ENCODE assay signal across 11 cellular contexts in the genomic region with DNA sequence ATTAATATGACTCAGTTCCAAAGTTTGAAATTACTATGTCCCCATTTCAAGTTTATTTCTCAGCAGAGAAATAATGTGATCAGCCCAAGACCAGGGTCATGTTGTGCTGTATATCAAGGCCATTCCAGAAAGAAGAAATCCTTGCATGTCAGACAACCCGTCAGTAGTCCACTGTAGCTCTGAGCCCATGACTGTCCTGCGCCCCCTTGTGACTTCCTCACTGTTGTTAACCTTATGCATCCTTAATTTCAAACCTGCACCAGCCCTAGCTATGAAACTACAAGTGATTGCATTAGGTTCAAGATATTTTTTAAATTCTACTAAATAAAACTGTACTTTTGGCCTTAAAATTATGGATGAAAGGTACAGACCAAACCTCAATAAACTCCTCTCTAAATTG.
DNase-seq lines count a peak whose midpoint lies in the region; ATAC-seq, FAIRE-seq and TF ChIP-seq lines count a peak whose summit lies in the region.
"Had no signal": no experiment of that assay in that cellular context is flagged by ENCODE, and none has a peak within 500 bp of the region (broad histone marks: within the 10 kb centered on the region; RNA-seq: fewer than 3 reads in every experiment).

No MANE protein-coding gene starts in this region.

- H3K9me3 ChIP-seq in DOHH2 (ENCODE audit: control insufficient read depth, insufficient read depth, low read length) (no peaks in the 10 kb centered on the region), keratinocyte (ENCODE audit: control insufficient read depth, low read depth, low read length) (no peaks in the 10 kb centered on the region), esophagus muscularis mucosa (peaks cover 0 to 1% (median 0%) of the 10 kb centered on the region in 4 donors)

- H3K27ac Mint-ChIP-seq in activated CD4-positive, alpha-beta T cell treated with anti-CD3 and anti-CD28 coated beads for 36 hours = no peak overlapping the region
- H3K27ac Mint-ChIP-seq: activated T-helper 1 cell treated with anti-CD3 and anti-CD28 coated beads, Interleukin-12 subunit alpha, Interleukin-12 subunit beta, Interleukin-2, Interleukin-4 antibody, amounts not matched to agents 30 ng/mL and 10 ng/mL and 1 ng/mL, durations not matched to agents 14 hours and 24 hours and 36 hours had no signal

- WGBS in esophagus muscularis mucosa = 79% methylated on average over 2 of the region's 2 CpGs

- FAIRE-seq in keratinocyte (lab: Jason Lieb, UNC) = no peak

- peaks cover 11% of the 10 kb centered on the region for H3K9me3 Mint-ChIP-seq in activated CD4-positive, alpha-beta T cell treated with anti-CD3 and anti-CD28 coated beads for 36 hours (ENCODE audit: low read depth)

- ATAC-seq in activated CD4-positive, alpha-beta T cell treated with anti-CD3 and anti-CD28 coated beads for 36 hours = no peak
- ATAC-seq in GM19324 (IDR thresholded peaks at IDR 0.05; ENCODE audit: low FRiP score, unreplicated experiment) = no peak
- ATAC-seq: left cardiac atrium had no signal

- H3K9ac ChIP-seq in keratinocyte (ENCODE audit: control insufficient read depth, extremely low read depth, insufficient read depth, low read length) = no peak overlapping the region

- H3K4me1 ChIP-seq in DOHH2 (ENCODE audit: control insufficient read depth, low read length) (no peaks in the 10 kb centered on the region), keratinocyte (ENCODE audit: control insufficient read depth, extremely low read depth, insufficient read depth, low read length) (peaks cover 9% of the 10 kb centered on the region), esophagus muscularis mucosa (no peaks in the 10 kb centered on the region)

- DNase-seq in HFF-Myc (ENCODE audit: extremely low read depth, low read depth) (no peak), SW480 (ENCODE audit: low spot score) (peak; percentile 25), keratinocyte (ENCODE audit: low read depth, low spot score) (no peak), DMS153 (lab: John Stamatoyannopoulos, UW) (no peak), esophagus muscularis mucosa (ENCODE audit: extremely low spot score) (no peak)
- DNase-seq in activated CD4-positive, alpha-beta T cell treated with anti-CD3 and anti-CD28 coated beads for 36 hours = no peak
- DNase-seq: left cardiac atrium, NCI-H2227 treated with DMSO at 0.1 percent for 48 hours had no signal

- CTCF ChIA-PET in activated CD4-positive, alpha-beta T cell treated with anti-CD3 and anti-CD28 coated beads for 36 hours (lab: Charles Lee) = no interaction called here

- no peak for TF ChIP-seq POLR2A in esophagus muscularis mucosa (IDR thresholded peaks at IDR 0.05; ENCODE audit: low read depth)

- no peak for TF ChIP-seq EP300 in esophagus muscularis mucosa (IDR thresholded peaks at IDR 0.05)

- intact Hi-C loops in activated CD4-positive, alpha-beta T cell treated with anti-CD3 and anti-CD28 coated beads for 36 hours (cut with DNase I, micrococcal nuclease) = no loop called here
- intact Hi-C loops in esophagus muscularis mucosa (cut with DNase I) = no loop called here

- no peaks in the 10 kb centered on the region for H3K9me1 ChIP-seq in keratinocyte (ENCODE audit: control insufficient read depth, extremely low read depth, insufficient read depth, low read length)

- no peaks in the 10 kb centered on the region for H3K27me3 Mint-ChIP-seq in activated CD4-positive, alpha-beta T cell treated with anti-CD3 and anti-CD28 coated beads for 36 hours

- no peaks in the 10 kb centered on the region for H3K9me2 ChIP-seq in DOHH2 (replicated peaks; ENCODE audit: control insufficient read depth, low read length)

- H3K4me3 Mint-ChIP-seq in activated CD4-positive, alpha-beta T cell treated with anti-CD3 and anti-CD28 coated beads for 36 hours = no peak overlapping the region
- H3K4me3 Mint-ChIP-seq: activated T-helper 1 cell treated with anti-CD3 and anti-CD28 coated beads, Interleukin-12 subunit alpha, Interleukin-12 subunit beta, Interleukin-2, Interleukin-4 antibody, amounts not matched to agents 30 ng/mL and 10 ng/mL and 1 ng/mL, durations not matched to agents 14 hours and 24 hours and 36 hours had no signal

- no peaks in the 10 kb centered on the region for H3K36me3 ChIP-seq in DOHH2 (ENCODE audit: control insufficient read depth, low read length)
- H3K36me3 ChIP-seq in keratinocyte (ENCODE audit: control insufficient read depth in 2 of 2, extremely low read depth in 1 of 2, insufficient read depth in 2 of 2, low read length in 2 of 2) = no peaks in the 10 kb centered on the region
- no peaks in the 10 kb centered on the region for H3K36me3 ChIP-seq in esophagus muscularis mucosa

- H3K79me2 ChIP-seq in DOHH2 (ENCODE audit: control insufficient read depth, low read length) (no peaks in the 10 kb centered on the region), keratinocyte (ENCODE audit: control insufficient read depth, insufficient read depth, low read length) (no peaks in the 10 kb centered on the region)

- H3K4me1 Mint-ChIP-seq in activated CD4-positive, alpha-beta T cell treated with anti-CD3 and anti-CD28 coated beads for 36 hours = no peaks in the 10 kb centered on the region

- H3K4me2 ChIP-seq in DOHH2 (ENCODE audit: low read length) (no peak overlapping the region), keratinocyte (ENCODE audit: control insufficient read depth, extremely low read depth, insufficient read depth, low read depth, low read length) (no peak overlapping the region)

- dilution Hi-C loops in keratinocyte (cut with MboI; ENCODE audit: extremely low pct_ligation_motif_present, low sequenced_read_pairs) = no loop called here

- POLR2A ChIA-PET in activated CD4-positive, alpha-beta T cell treated with anti-CD3 and anti-CD28 coated beads for 36 hours (lab: Charles Lee) = no interaction called here

- no peaks in the 10 kb centered on the region for H3K36me3 Mint-ChIP-seq in activated CD4-positive, alpha-beta T cell treated with anti-CD3 and anti-CD28 coated beads for 36 hours (ENCODE audit: low read depth)

- TF ChIP-seq CTCF in DOHH2 (IDR thresholded peaks at IDR 0.05; ENCODE audit: low read depth, low read length, poor library complexity, severe bottlenecking) (peak; percentile 48), HFF-Myc (IDR thresholded peaks at IDR 0.05; ENCODE audit: low read depth, low read length, missing control alignments) (peak; percentile 53), keratinocyte (optimal IDR thresholded peaks at IDR 0.05 in 1 of 3, IDR thresholded peaks at IDR 0.05 in 1 of 3, conservative IDR thresholded peaks at IDR 0.05 in 1 of 3; ENCODE audit: extremely low read depth in 1 of 3, insufficient read depth in 2 of 3, low read length in 3 of 3) (peak; percentile 23 to 75 (median 32)), esophagus muscularis mucosa (IDR thresholded peaks at IDR 0.05) (no peak)

- no peak overlapping the region for H2AFZ ChIP-seq in keratinocyte (ENCODE audit: control insufficient read depth, low read length)

- H3K4me3 ChIP-seq in DOHH2 (ENCODE audit: low read length) (no peak overlapping the region), HFF-Myc (replicated peaks; ENCODE audit: low read depth, low read length) (no peak overlapping the region), keratinocyte (ENCODE audit: control insufficient read depth in 2 of 3, extremely low read depth in 1 of 3, insufficient read depth in 2 of 3, low read depth in 1 of 3, low read length in 3 of 3) (no peak overlapping the region), esophagus muscularis mucosa (no peak overlapping the region)

- H3K27me3 ChIP-seq in DOHH2 (ENCODE audit: control insufficient read depth, low read length) (no peaks in the 10 kb centered on the region), keratinocyte (ENCODE audit: control insufficient read depth, extremely low read depth, insufficient read depth, low read length) (no peaks in the 10 kb centered on the region), esophagus muscularis mucosa (no peaks in the 10 kb centered on the region)

- no peaks in the 10 kb centered on the region for H3F3A ChIP-seq in DOHH2 (ENCODE audit: control insufficient read depth, insufficient read depth)

- H3K27ac ChIP-seq in DOHH2 (ENCODE audit: low read depth, low read length) (no peak overlapping the region), keratinocyte (ENCODE audit: control insufficient read depth, insufficient read depth, low read length) (no peak overlapping the region), esophagus muscularis mucosa (replicated peaks in 1 of 4) (no peak overlapping the region)

- no peaks in the 10 kb centered on the region for H4K20me1 ChIP-seq in DOHH2 (ENCODE audit: control insufficient read depth, insufficient read depth, low read depth, low read length)
- no peaks in the 10 kb centered on the region for H4K20me1 ChIP-seq in keratinocyte (ENCODE audit: control insufficient read depth, extremely low read depth, insufficient read depth, low read length)

Comparison
In these comparisons a context has a peak if more than half of its experiments do, and no peak if none do; other contexts are left out.
1. CTCF ChIP-seq: peak in DOHH2 (single experiment), HFF-Myc (single experiment) and keratinocyte (3 of 3); none in esophagus muscularis mucosa (0 of 3).